In the genomic region with DNA sequence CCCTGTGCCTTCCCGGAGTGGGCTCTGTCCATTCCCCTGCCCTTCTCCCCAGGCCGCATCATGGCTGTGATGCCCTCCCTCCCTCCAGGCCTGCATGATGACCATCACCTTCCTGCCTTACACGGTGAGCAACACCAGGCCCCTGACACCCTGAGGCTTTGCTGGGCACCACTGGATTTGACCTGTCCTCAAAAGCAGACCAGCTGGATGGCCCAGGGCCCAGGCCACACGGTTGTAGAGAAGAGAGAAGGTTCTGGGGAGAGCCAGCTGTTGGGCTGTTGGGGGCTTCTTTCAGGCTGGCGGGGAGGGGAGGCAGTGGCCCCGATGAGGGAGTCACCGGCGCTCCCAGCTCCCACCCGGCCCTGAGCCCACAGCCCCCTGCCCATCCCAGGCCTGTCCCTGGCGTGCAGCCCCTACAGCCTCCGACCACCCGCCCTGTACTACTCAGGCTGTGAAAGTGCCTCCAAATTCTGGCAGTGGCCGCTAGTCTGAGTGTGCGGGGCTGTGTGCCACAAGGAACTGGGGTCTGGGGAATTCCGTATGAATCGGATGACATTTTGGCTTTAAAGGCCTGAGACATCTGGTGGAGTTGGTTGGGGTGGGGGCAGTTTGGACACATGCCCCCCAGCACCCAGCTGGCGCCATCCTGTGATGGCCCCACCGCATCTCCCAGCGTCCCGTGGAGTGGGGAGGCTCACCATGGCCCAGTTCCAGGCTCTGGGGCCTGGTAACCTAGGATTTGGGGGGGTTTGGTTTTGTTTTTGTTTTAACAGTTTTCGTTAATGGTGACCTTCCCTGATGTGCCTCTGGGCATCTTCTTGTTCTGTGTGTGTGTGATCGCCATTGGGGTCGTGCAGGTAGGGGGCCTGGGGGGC, we compare ENCODE assay signal across 30 cellular contexts. TPM values are rescaled to one million over a fixed set of nuclear protein-coding genes. Genes with fewer than 3 reads are reported as not detected.
DNase-seq lines count a peak whose midpoint lies in the region; ATAC-seq and TF ChIP-seq lines count a peak whose summit lies in the region.
"Had no signal": no experiment of that assay in that cellular context is flagged by ENCODE, and none has a peak within 500 bp of the region (broad histone marks: within the 10 kb centered on the region; RNA-seq: fewer than 3 reads in every experiment).

No MANE protein-coding gene starts in this region.

- TF ChIP-seq CTCF in CD14-positive monocyte (IDR thresholded peaks at IDR 0.05): no peak
- TF ChIP-seq CTCF in MM.1S (IDR thresholded peaks at IDR 0.05; ENCODE audit: low read length): no peak

- H3K4me3 Mint-ChIP-seq in CD14-positive monocyte: no peak overlapping the region
- H3K4me3 Mint-ChIP-seq: activated CD8-positive, alpha-beta T cell treated with anti-CD3 and anti-CD28 coated beads for 36 hours; endodermal cell; mesothelial cell of epicardium; natural killer cell; T-cell had no signal

- H3K9me3 ChIP-seq in MM.1S (replicated peaks; ENCODE audit: insufficient read depth, low read length): no peaks in the 10 kb centered on the region
- H3K9me3 ChIP-seq: adrenal gland, esophagus muscularis mucosa, MG63, Peyer's patch had no signal

- peak overlapping the region in 1 of 7 donors; percentile 36 for H3K27ac Mint-ChIP-seq in CD14-positive monocyte
- H3K27ac Mint-ChIP-seq: activated CD8-positive, alpha-beta T cell treated with anti-CD3 and anti-CD28 coated beads for 36 hours; endodermal cell; mesothelial cell of epicardium; T-cell had no signal

- H3K9ac ChIP-seq in MM.1S (ENCODE audit: low read length): no peak overlapping the region

- H3K27ac ChIP-seq in MM.1S (ENCODE audit: low read length): no peak overlapping the region
- H3K27ac ChIP-seq: adrenal gland, brain microvascular endothelial cell, C4-2B, esophagus muscularis mucosa, hepatocyte, Peyer's patch had no signal

- H3K4me1 Mint-ChIP-seq in CD14-positive monocyte: no peaks in the 10 kb centered on the region
- H3K4me1 Mint-ChIP-seq: mesothelial cell of epicardium, T-cell had no signal

- H3K36me3 Mint-ChIP-seq in CD14-positive monocyte: peaks cover 35 to 62% of the 10 kb centered on the region in 2 donors
- H3K36me3 Mint-ChIP-seq: natural killer cell had no signal

- H3K79me2 ChIP-seq in MM.1S (ENCODE audit: low read length): no peaks in the 10 kb centered on the region
- H3K79me2 ChIP-seq: hepatocyte had no signal

- peak; percentile 36 for DNase-seq in CD14-positive monocyte (ENCODE audit: low spot score)
- DNase-seq in D341Med (ENCODE audit: low spot score): peak; percentile 28
- peak; percentile 10 for DNase-seq in iPS-NIHi11 (ENCODE audit: low spot score)
- DNase-seq in posterior vena cava (ENCODE audit: low spot score): peak; percentile 73
- no peak for DNase-seq in MM.1S
- DNase-seq: activated CD4-positive, CD25-positive, alpha-beta regulatory T cell; activated CD8-positive, alpha-beta T cell treated with anti-CD3 and anti-CD28 coated beads for 36 hours; activated gamma-delta T cell treated with Interleukin-2 at 50 U/mL for 16 hours; brain microvascular endothelial cell; KG1; MG63; natural killer cell; NCI-H2029 treated with DMSO at 0.1 percent for 48 hours; NCI-H2227 treated with DMSO at 0.1 percent for 48 hours; NCI-H526 treated with DMSO at 0.1 percent for 48 hours; stimulated activated CD4-positive, alpha-beta T cell treated with anti-CD3 and anti-CD28 coated beads, Interleukin-2, amount 100 ng/mL, for 24 hours; T-cell; trophoblast cell had no signal

- no peaks in the 10 kb centered on the region for H4K20me1 ChIP-seq in MM.1S (ENCODE audit: insufficient read depth, low read length)

- no peaks in the 10 kb centered on the region for H3K4me1 ChIP-seq in MM.1S (ENCODE audit: low read length)
- H3K4me1 ChIP-seq: Peyer's patch had no signal

- no peak overlapping the region for H3K4me3 ChIP-seq in MM.1S (ENCODE audit: low read length)
- H3K4me3 ChIP-seq: adrenal gland, esophagus muscularis mucosa, hepatocyte, MG63, Peyer's patch, smooth muscle cell had no signal

- no peak overlapping the region for H2AFZ ChIP-seq in MM.1S (ENCODE audit: low read length)
- H2AFZ ChIP-seq: hepatocyte had no signal

- no peaks in the 10 kb centered on the region for H3K36me3 ChIP-seq in MM.1S (replicated peaks; ENCODE audit: insufficient read depth, low read length)
- H3K36me3 ChIP-seq: adrenal gland, MG63 had no signal

- H3K9me2 ChIP-seq in MM.1S (replicated peaks; ENCODE audit: insufficient read depth, low read length): no peaks in the 10 kb centered on the region

- peaks cover 0 to 6% (median 0%) of the 10 kb centered on the region in 7 donors for H3K9me3 Mint-ChIP-seq in CD14-positive monocyte
- H3K9me3 Mint-ChIP-seq: activated CD8-positive, alpha-beta T cell treated with anti-CD3 and anti-CD28 coated beads for 36 hours; endodermal cell; mesothelial cell of epicardium; natural killer cell; T-cell had no signal

- no peak overlapping the region for H3K4me2 ChIP-seq in MM.1S (ENCODE audit: low read depth, low read length)
- H3K4me2 ChIP-seq: hepatocyte, smooth muscle cell had no signal

- no peaks in the 10 kb centered on the region for H3F3A ChIP-seq in MM.1S (ENCODE audit: insufficient read depth, low read length)

- no peaks in the 10 kb centered on the region for H3K27me3 ChIP-seq in MM.1S (replicated peaks; ENCODE audit: insufficient read depth, low read length)
- H3K27me3 ChIP-seq: adrenal gland, brain microvascular endothelial cell, esophagus muscularis mucosa, hepatocyte, MG63, Peyer's patch had no signal

- H3K27me3 Mint-ChIP-seq in CD14-positive monocyte (ENCODE audit: low read depth in 3 of 3): peaks cover 0 to 7% (median 2%) of the 10 kb centered on the region in 3 donors
- H3K27me3 Mint-ChIP-seq: activated CD8-positive, alpha-beta T cell treated with anti-CD3 and anti-CD28 coated beads for 36 hours; T-cell had no signal

- intact Hi-C loops in CD14-positive monocyte (cut with micrococcal nuclease): no loop called here
- intact Hi-C loops in posterior vena cava (cut with DNase I): no loop called here

- ATAC-seq in HG02798 (IDR thresholded peaks at IDR 0.05; ENCODE audit: poor library complexity, unreplicated experiment): no peak
- ATAC-seq in GM18868 (IDR thresholded peaks at IDR 0.05; ENCODE audit: unreplicated experiment): no peak
- ATAC-seq: activated CD8-positive, alpha-beta T cell treated with anti-CD3 and anti-CD28 coated beads for 36 hours; HCT116; left lobe of liver; T-cell had no signal

RNA-seq across cellular contexts. Expression of gene TMEM175, which starts 19.6 kb away (rescaled TPM):
- 10 to 100 TPM; 18.9 to 20.7 TPM for polyA plus RNA-seq in CD14-positive monocyte
- total RNA-seq in posterior vena cava: 10 to 100 TPM; 15.3 to 16.4 TPM

RNA-seq across cellular contexts. Expression of gene GAK, which starts 19.7 kb away (rescaled TPM):
- polyA plus RNA-seq in CD14-positive monocyte: 10 to 100 TPM; 40.3 to 54.9 TPM
- 10 to 100 TPM; 63.5 to 73.5 TPM for total RNA-seq in posterior vena cava

RNA-seq across cellular contexts. Expression of gene DGKQ, which starts 21.5 kb away (rescaled TPM):
- polyA plus RNA-seq in CD14-positive monocyte: 1 to 10 TPM in 1 of 2 donors, under 1 TPM in 1; 0.58 to 2.4 TPM
- total RNA-seq in posterior vena cava: 10 to 100 TPM; 10.8 to 11.9 TPM

RNA-seq across cellular contexts. Expression of gene IDUA, which starts 35.0 kb away (rescaled TPM):
- polyA plus RNA-seq in CD14-positive monocyte: 1 to 10 TPM; 6.4 to 8.5 TPM
- 10 to 100 TPM; 19.0 to 29.0 TPM for total RNA-seq in posterior vena cava

RNA-seq across cellular contexts. Expression of gene SLC26A1, which starts 41.4 kb away (rescaled TPM):
- polyA plus RNA-seq in CD14-positive monocyte: under 1 TPM; 0.16 to 0.18 TPM
- under 1 TPM in 1 of 2 donors, not detected in 1; 0.14 TPM for total RNA-seq in posterior vena cava
